ENCODE assay signal across 23 cellular contexts in the genomic region with DNA sequence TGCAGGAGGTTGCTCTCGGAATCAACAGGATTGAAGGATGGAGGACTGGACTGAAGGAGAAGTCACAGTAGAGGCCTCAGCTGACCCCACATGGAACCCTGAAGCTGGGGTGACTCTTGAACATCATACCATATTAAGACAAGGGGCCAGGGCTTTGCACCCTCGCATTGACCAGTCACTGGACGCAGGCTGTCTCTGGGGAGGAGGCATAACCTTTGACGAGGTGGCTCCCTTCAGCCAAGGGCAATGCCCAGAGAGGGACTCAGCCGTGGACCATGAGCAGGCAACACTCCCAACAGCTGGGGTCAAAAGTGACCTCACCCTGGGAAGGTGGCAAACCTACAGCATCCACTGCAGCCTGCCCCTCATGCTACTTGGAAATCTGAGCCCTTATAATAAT. TPM values are rescaled to one million over a fixed set of nuclear protein-coding genes. Genes with fewer than 3 reads are reported as not detected.
A peak's percentile ranks its signal among the peaks of the same experiment; 100 is the strongest.
DNase-seq lines count a peak whose midpoint lies in the region; ATAC-seq and TF ChIP-seq lines count a peak whose summit lies in the region.
"Had no signal": no experiment of that assay in that cellular context is flagged by ENCODE, and none has a peak within 500 bp of the region (broad histone marks: within the 10 kb centered on the region; RNA-seq: fewer than 3 reads in every experiment).

No MANE protein-coding gene starts in this region.

- H3K9me3 Mint-ChIP-seq in CD4-positive, CD25-positive, alpha-beta regulatory T cell: peaks cover 0 to 1% (median 0%) of the 10 kb centered on the region in 7 donors
- no peaks in the 10 kb centered on the region for H3K9me3 Mint-ChIP-seq in CD4-positive, alpha-beta T cell
- no peaks in the 10 kb centered on the region for H3K9me3 Mint-ChIP-seq in T-cell
- H3K9me3 Mint-ChIP-seq in neural progenitor cell: no peaks in the 10 kb centered on the region

- H3F3A ChIP-seq in neural progenitor cell (ENCODE audit: low read depth): no peaks in the 10 kb centered on the region

- H2AFZ ChIP-seq in neural progenitor cell (replicated peaks): no peak overlapping the region

- no peaks in the 10 kb centered on the region for H3K27me3 ChIP-seq in CD4-positive, CD25-positive, alpha-beta regulatory T cell (ENCODE audit: control insufficient read depth, insufficient read depth, low read length)
- H3K27me3 ChIP-seq in CD4-positive, alpha-beta T cell (ENCODE audit: control insufficient read depth, insufficient read depth, low read length): no peaks in the 10 kb centered on the region
- H3K27me3 ChIP-seq in neural progenitor cell: no peaks in the 10 kb centered on the region

- CTCF ChIA-PET in CD4-positive, alpha-beta T cell (lab: Charles Lee): no interaction called here
- CTCF ChIA-PET in T-cell (lab: Charles Lee): no interaction called here

- H3K27ac ChIP-seq in CD4-positive, CD25-positive, alpha-beta regulatory T cell (ENCODE audit: insufficient read depth, low read length, poor library complexity, severe bottlenecking): no peak overlapping the region
- H3K27ac ChIP-seq in CD4-positive, alpha-beta T cell (ENCODE audit: low read depth, low read length): no peak overlapping the region
- no peak overlapping the region for H3K27ac ChIP-seq in neural progenitor cell
- H3K27ac ChIP-seq: SK-N-MC had no signal

- H3K4me2 ChIP-seq in neural progenitor cell: no peak overlapping the region

- peaks cover 7% of the 10 kb centered on the region for H3K27me3 Mint-ChIP-seq in CD4-positive, CD25-positive, alpha-beta regulatory T cell
- H3K27me3 Mint-ChIP-seq in CD4-positive, alpha-beta T cell: no peaks in the 10 kb centered on the region
- no peaks in the 10 kb centered on the region for H3K27me3 Mint-ChIP-seq in T-cell
- H3K27me3 Mint-ChIP-seq in neural progenitor cell (ENCODE audit: insufficient read depth, low read depth): peaks cover 4% of the 10 kb centered on the region

- DNase-seq in CD4-positive, CD25-positive, alpha-beta regulatory T cell: no peak
- no peak for DNase-seq in CD4-positive, alpha-beta T cell
- DNase-seq in T-cell (no peak), neural progenitor cell (ENCODE audit: low spot score) (no peak), NCI-H1417 treated with DMSO at 0.1 percent for 48 hours (lab: John Stamatoyannopoulos, UW) (no peak), NCI-H2081 (lab: John Stamatoyannopoulos, UW) (no peak)
- DNase-seq: C1 segment of cervical spinal cord, Calu3, DMS153, DND-41, IMR-90, KG1, MM.1S, NCI-H1694 treated with DMSO at 0.1 percent for 48 hours, NCI-H2081 treated with DMSO at 0.1 percent for 48 hours, NCI-H2171, NCI-H226, NCI-H510A, NCI-H69, SIG-M5 had no signal

- POLR2A ChIA-PET in CD4-positive, alpha-beta T cell (lab: Charles Lee): no interaction called here
- POLR2A ChIA-PET in T-cell (lab: Charles Lee): no interaction called here

- no peak overlapping the region for H3K4me3 Mint-ChIP-seq in CD4-positive, CD25-positive, alpha-beta regulatory T cell
- no peak overlapping the region for H3K4me3 Mint-ChIP-seq in CD4-positive, alpha-beta T cell
- no peak overlapping the region for H3K4me3 Mint-ChIP-seq in T-cell
- no peak overlapping the region for H3K4me3 Mint-ChIP-seq in neural progenitor cell

- H3K4me1 ChIP-seq in CD4-positive, CD25-positive, alpha-beta regulatory T cell (ENCODE audit: control insufficient read depth, insufficient read depth, low read length, poor library complexity, severe bottlenecking): peaks cover 18% of the 10 kb centered on the region
- peaks cover 4% of the 10 kb centered on the region for H3K4me1 ChIP-seq in neural progenitor cell

- no peak for ATAC-seq in CD4-positive, CD25-positive, alpha-beta regulatory T cell (ENCODE audit: low read depth in 2 of 2)
- no peak for ATAC-seq in CD4-positive, alpha-beta T cell (ENCODE audit: poor library complexity)
- ATAC-seq in T-cell (replicated peaks in 1 of 4): no peak
- ATAC-seq in GM19395 (IDR thresholded peaks at IDR 0.05; ENCODE audit: unreplicated experiment): no peak

- no peak for TF ChIP-seq CTCF in CD4-positive, alpha-beta T cell (IDR thresholded peaks at IDR 0.05)
- no peak for TF ChIP-seq CTCF in neural progenitor cell (IDR thresholded peaks at IDR 0.05)

- H3K79me2 ChIP-seq in neural progenitor cell (ENCODE audit: low read depth): no peaks in the 10 kb centered on the region

- no peak overlapping the region for H3K9ac ChIP-seq in neural progenitor cell

- H4K20me1 ChIP-seq in neural progenitor cell (ENCODE audit: low read depth): no peaks in the 10 kb centered on the region

- H3K27ac Mint-ChIP-seq in CD4-positive, CD25-positive, alpha-beta regulatory T cell: peak overlapping the region in 2 of 3 donors; percentile 12 to 68
- H3K27ac Mint-ChIP-seq in CD4-positive, alpha-beta T cell: peak overlapping the region; percentile 68
- H3K27ac Mint-ChIP-seq in T-cell (peak overlapping the region; percentile 44 to 65), neural progenitor cell (peak overlapping the region; percentile 3)

- no peaks in the 10 kb centered on the region for H3K9me3 ChIP-seq in CD4-positive, CD25-positive, alpha-beta regulatory T cell (ENCODE audit: control insufficient read depth in 2 of 2, low read length in 2 of 2)
- H3K9me3 ChIP-seq in CD4-positive, alpha-beta T cell (ENCODE audit: control insufficient read depth, low read length): no peaks in the 10 kb centered on the region
- no peaks in the 10 kb centered on the region for H3K9me3 ChIP-seq in neural progenitor cell (ENCODE audit: low read depth)

- H3K36me3 Mint-ChIP-seq in CD4-positive, CD25-positive, alpha-beta regulatory T cell: no peaks in the 10 kb centered on the region
- no peaks in the 10 kb centered on the region for H3K36me3 Mint-ChIP-seq in CD4-positive, alpha-beta T cell (ENCODE audit: low read depth)
- no peaks in the 10 kb centered on the region for H3K36me3 Mint-ChIP-seq in T-cell
- no peaks in the 10 kb centered on the region for H3K36me3 Mint-ChIP-seq in neural progenitor cell

- no peak overlapping the region for H3K4me3 ChIP-seq in CD4-positive, CD25-positive, alpha-beta regulatory T cell (ENCODE audit: low read depth, low read length)
- H3K4me3 ChIP-seq in neural progenitor cell: no peak overlapping the region
- H3K4me3 ChIP-seq: SK-N-MC had no signal

- intact Hi-C loops in CD4-positive, alpha-beta T cell (cut with DNase I, micrococcal nuclease): loop anchor here in 1 of 2 experiments (5.0 kb wide), 1 partner anchor 610 kb away; no protein-coding TSS in a partner anchor

- no peaks in the 10 kb centered on the region for H3K36me3 ChIP-seq in CD4-positive, CD25-positive, alpha-beta regulatory T cell (ENCODE audit: control insufficient read depth, insufficient read depth, low read length)
- no peaks in the 10 kb centered on the region for H3K36me3 ChIP-seq in neural progenitor cell

- peaks cover 0 to 41% (median 20%) of the 10 kb centered on the region in 4 donors for H3K4me1 Mint-ChIP-seq in CD4-positive, CD25-positive, alpha-beta regulatory T cell
- peaks cover 36% of the 10 kb centered on the region for H3K4me1 Mint-ChIP-seq in CD4-positive, alpha-beta T cell (ENCODE audit: low read depth)
- H3K4me1 Mint-ChIP-seq in T-cell (peaks cover 29 to 39% (median 30%) of the 10 kb centered on the region in 3 donors), neural progenitor cell (peaks cover 8% of the 10 kb centered on the region)

RNA-seq across cellular contexts. Expression of a gene that starts 21.7 kb away (rescaled TPM):
- 1.7 TPM for total RNA-seq in CD4-positive, CD25-positive, alpha-beta regulatory T cell
- polyA plus RNA-seq in CD4-positive, CD25-positive, alpha-beta regulatory T cell: under 1 TPM; 0.14 to 0.81 (median 0.27) TPM
- total RNA-seq in CD4-positive, alpha-beta T cell: 1 to 10 TPM; 1.3 to 1.4 TPM
- total RNA-seq in T-cell: 1 to 10 TPM in 4 of 5 donors, under 1 TPM in 1; 0.86 to 3.2 (median 2.4) TPM
- 0.41 and 1.8 TPM in 2 replicates for total RNA-seq in neural progenitor cell (ENCODE audit: low replicate concordance)
- total RNA-seq: A673, IMR-90 had no signal

Comparison
In these comparisons a context has a peak if more than half of its experiments do, and no peak if none do; other contexts are left out.
1. H3K27ac Mint-ChIP-seq: peak in every context shown above with its lines; median percentile 68 in CD4-positive, alpha-beta T cell; 54 in T-cell; 40 in CD4-positive, CD25-positive, alpha-beta regulatory T cell; 3 in neural progenitor cell.